ENCODE assay signal across 8 cellular contexts in genomic region chr2:40281021-40281940, GRCh38.
DNase-seq lines count a peak whose midpoint lies in the region; ATAC-seq and TF ChIP-seq lines count a peak whose summit lies in the region.

No MANE protein-coding gene starts in this region.

- TF ChIP-seq POLR2A in esophagus muscularis mucosa (IDR thresholded peaks at IDR 0.05; ENCODE audit: low read depth): no peak

- WGBS in esophagus muscularis mucosa: 29% methylated on average over 3 of the region's 3 CpGs
- 36% methylated on average over 3 of the region's 3 CpGs for WGBS in smooth muscle cell (ENCODE audit: low lambda C conversion rate)

- H3K27ac Mint-ChIP-seq in activated naive CD8-positive, alpha-beta T cell treated with anti-CD3 and anti-CD28 coated beads for 36 hours: no peak overlapping the region

- H3K4me1 ChIP-seq in esophagus muscularis mucosa (peaks cover 59 to 82% (median 74%) of the 10 kb centered on the region in 4 donors), smooth muscle cell (ENCODE audit: low read depth) (no peaks in the 10 kb centered on the region)

- H3K36me3 Mint-ChIP-seq in activated naive CD8-positive, alpha-beta T cell treated with anti-CD3 and anti-CD28 coated beads for 36 hours: no peaks in the 10 kb centered on the region

- ATAC-seq in GM19025 (IDR thresholded peaks at IDR 0.05; ENCODE audit: low read depth, unreplicated experiment) (peak; percentile 50), HG03469 (IDR thresholded peaks at IDR 0.05; ENCODE audit: unreplicated experiment) (peak; percentile 49)

- H2AFZ ChIP-seq in smooth muscle cell (ENCODE audit: low read depth): no peak overlapping the region

- no peak overlapping the region for H3K4me3 Mint-ChIP-seq in activated naive CD8-positive, alpha-beta T cell treated with anti-CD3 and anti-CD28 coated beads for 36 hours

- no peaks in the 10 kb centered on the region for H4K20me1 ChIP-seq in smooth muscle cell (ENCODE audit: low read depth)

- H3K9ac ChIP-seq in smooth muscle cell (ENCODE audit: low read depth): no peak overlapping the region

- no peaks in the 10 kb centered on the region for H3K79me2 ChIP-seq in smooth muscle cell (ENCODE audit: low read depth)

- H3K4me3 ChIP-seq in esophagus muscularis mucosa: no peak overlapping the region
- no peak overlapping the region for H3K4me3 ChIP-seq in smooth muscle cell

- H3K9me3 ChIP-seq in esophagus muscularis mucosa (no peaks in the 10 kb centered on the region), smooth muscle cell (replicated peaks; ENCODE audit: low read depth) (no peaks in the 10 kb centered on the region)

- TF ChIP-seq EP300 in esophagus muscularis mucosa (IDR thresholded peaks at IDR 0.05): no peak

- H3K27ac ChIP-seq in esophagus muscularis mucosa (replicated peaks in 1 of 4): peak overlapping the region; percentile 73 to 81 (median 78)
- peak overlapping the region; percentile 48 for H3K27ac ChIP-seq in smooth muscle cell (ENCODE audit: low read depth)

- DNase-seq in esophagus muscularis mucosa (ENCODE audit: extremely low spot score) (no peak), smooth muscle cell (lab: John Stamatoyannopoulos, UW; ENCODE audit: unreplicated experiment) (no peak), DMS153 treated with DMSO at 0.1 percent for 48 hours (lab: John Stamatoyannopoulos, UW; ENCODE audit: unreplicated experiment) (no peak), inferior parietal cortex (ENCODE audit: extremely low spot score) (no peak)
- DNase-seq in activated naive CD8-positive, alpha-beta T cell treated with anti-CD3 and anti-CD28 coated beads for 36 hours: no peak
- no peak for DNase-seq in stimulated activated CD4-positive, alpha-beta T cell treated with anti-CD3 and anti-CD28 coated beads, Interleukin-2, amount 100 ng/mL, for 24 hours

- H3K9me3 Mint-ChIP-seq in activated naive CD8-positive, alpha-beta T cell treated with anti-CD3 and anti-CD28 coated beads for 36 hours: no peaks in the 10 kb centered on the region

- intact Hi-C loops in esophagus muscularis mucosa (cut with DNase I): no loop called here

- peaks cover 3% of the 10 kb centered on the region for H3K27me3 Mint-ChIP-seq in activated naive CD8-positive, alpha-beta T cell treated with anti-CD3 and anti-CD28 coated beads for 36 hours

- H3K4me1 Mint-ChIP-seq in activated naive CD8-positive, alpha-beta T cell treated with anti-CD3 and anti-CD28 coated beads for 36 hours: no peaks in the 10 kb centered on the region

- H3K36me3 ChIP-seq in esophagus muscularis mucosa (no peaks in the 10 kb centered on the region), smooth muscle cell (ENCODE audit: low read depth) (no peaks in the 10 kb centered on the region)

- H3K27me3 ChIP-seq in esophagus muscularis mucosa (no peaks in the 10 kb centered on the region), smooth muscle cell (ENCODE audit: low read depth) (no peaks in the 10 kb centered on the region)

- TF ChIP-seq CTCF in esophagus muscularis mucosa (IDR thresholded peaks at IDR 0.05): no peak
- TF ChIP-seq CTCF in smooth muscle cell (IDR thresholded peaks at IDR 0.05; ENCODE audit: borderline replicate concordance, insufficient read depth, poor library complexity, severe bottlenecking): no peak

- H3F3A ChIP-seq in smooth muscle cell (ENCODE audit: low read depth): no peaks in the 10 kb centered on the region

- no peak overlapping the region for H3K4me2 ChIP-seq in smooth muscle cell
